ENCODE assay signal across 6 cellular contexts in genomic region chr6:30687659-30688431, GRCh38. TPM values are rescaled to one million over a fixed set of nuclear protein-coding genes. Genes with fewer than 3 reads are reported as not detected.
DNase-seq lines count a peak whose midpoint lies in the region; ATAC-seq lines count a peak whose summit lies in the region.

No MANE protein-coding gene starts in this region.

- H3K4me3 ChIP-seq in duodenal mucosa (ENCODE audit: low read depth in 1 of 2, low read length in 2 of 2), result peak overlapping the region; percentile 85 to 92
- H3K4me3 ChIP-seq in rectal smooth muscle tissue (ENCODE audit: low read length), result peak overlapping the region; percentile 66

- no peak for DNase-seq in activated CD4-positive, alpha-beta T cell treated with anti-CD3 and anti-CD28 coated beads for 36 hours
- DNase-seq in activated CD4-positive, alpha-beta T cell treated with anti-CD3 and anti-CD28 coated beads for 48 hours, result no peak
- DNase-seq in NCI-H146 treated with DMSO at 0.1 percent for 48 hours (lab: John Stamatoyannopoulos, UW; ENCODE audit: unreplicated experiment), result no peak

- peaks cover 42% of the 10 kb centered on the region for H3K4me1 Mint-ChIP-seq in activated CD4-positive, alpha-beta T cell treated with anti-CD3 and anti-CD28 coated beads for 36 hours

- H3K4me1 ChIP-seq in duodenal mucosa (ENCODE audit: control insufficient read depth in 1 of 2, insufficient read depth in 2 of 2, low read length in 2 of 2) (peaks cover 37% of the 10 kb centered on the region in 2 donors), rectal smooth muscle tissue (ENCODE audit: control insufficient read depth, insufficient read depth, low read length) (peaks cover 39% of the 10 kb centered on the region)

- no peaks in the 10 kb centered on the region for H3K27me3 Mint-ChIP-seq in activated CD4-positive, alpha-beta T cell treated with anti-CD3 and anti-CD28 coated beads for 36 hours

- H3K9me3 Mint-ChIP-seq in activated CD4-positive, alpha-beta T cell treated with anti-CD3 and anti-CD28 coated beads for 36 hours (ENCODE audit: low read depth), result no peaks in the 10 kb centered on the region

- no peaks in the 10 kb centered on the region for H3K9me3 ChIP-seq in duodenal mucosa (ENCODE audit: control insufficient read depth in 1 of 2, low read length in 2 of 2)

- CTCF ChIA-PET in activated CD4-positive, alpha-beta T cell treated with anti-CD3 and anti-CD28 coated beads for 36 hours (lab: Charles Lee), result interaction anchor here (0.6 to 3.1 kb wide), 12 partner anchors 7 to 224 kb away, joined by 3 to 16 read pairs (median 4); partner anchors contain the start of gene MDC1

- H3K9ac ChIP-seq in duodenal mucosa (ENCODE audit: low read depth in 1 of 2, low read length in 2 of 2) (peak overlapping the region; percentile 72 to 79), rectal smooth muscle tissue (ENCODE audit: low read length) (peak overlapping the region; percentile 45)

- H3K36me3 ChIP-seq in duodenal mucosa (ENCODE audit: control insufficient read depth in 1 of 2, insufficient read depth in 2 of 2, low read length in 2 of 2) (no peaks in the 10 kb centered on the region), rectal smooth muscle tissue (ENCODE audit: control insufficient read depth, insufficient read depth, low read length) (no peaks in the 10 kb centered on the region)

- no peaks in the 10 kb centered on the region for H3K27me3 ChIP-seq in duodenal mucosa (ENCODE audit: control insufficient read depth in 1 of 2, insufficient read depth in 2 of 2, low read length in 2 of 2)
- no peaks in the 10 kb centered on the region for H3K27me3 ChIP-seq in rectal smooth muscle tissue (ENCODE audit: control insufficient read depth, insufficient read depth, low read length)

- H3K4me3 Mint-ChIP-seq in activated CD4-positive, alpha-beta T cell treated with anti-CD3 and anti-CD28 coated beads for 36 hours, result peak overlapping the region; percentile 100

- H3K27ac Mint-ChIP-seq in activated CD4-positive, alpha-beta T cell treated with anti-CD3 and anti-CD28 coated beads for 36 hours, result peak overlapping the region; percentile 89

- intact Hi-C loops in activated CD4-positive, alpha-beta T cell treated with anti-CD3 and anti-CD28 coated beads for 36 hours (cut with DNase I, micrococcal nuclease), result loop anchor here (1.0 to 10.0 kb wide), 7 partner anchors 33 to 623 kb away; partner anchors contain the start of genes ABCF1 (in 1 of the 2), GTF2H4 (in 1 of the 2), POLR1H (in 1 of the 2) and PPP1R11 (in 1 of the 2)

- no peak for ATAC-seq in activated CD4-positive, alpha-beta T cell treated with anti-CD3 and anti-CD28 coated beads for 36 hours
- no peak for ATAC-seq in HG03442 (IDR thresholded peaks at IDR 0.05; ENCODE audit: unreplicated experiment)

- H3K27ac ChIP-seq in duodenal mucosa (ENCODE audit: low read depth, low read length) (peak overlapping the region; percentile 91), rectal smooth muscle tissue (ENCODE audit: low read depth, low read length) (peak overlapping the region; percentile 99)

- peaks cover 47% of the 10 kb centered on the region for H3K36me3 Mint-ChIP-seq in activated CD4-positive, alpha-beta T cell treated with anti-CD3 and anti-CD28 coated beads for 36 hours (ENCODE audit: low read depth)

- POLR2A ChIA-PET in activated CD4-positive, alpha-beta T cell treated with anti-CD3 and anti-CD28 coated beads for 36 hours (lab: Charles Lee), result interaction anchor here (0.6 to 1.7 kb wide), 9 partner anchors 9 to 1125 kb away, joined by 3 to 11 read pairs (median 3); partner anchors contain the start of genes MDC1 and PRR3

RNA-seq across cellular contexts. Expression of gene PPP1R18, which starts 1.4 kb away (rescaled TPM):
- 100 to 1,000 TPM; 145 to 186 TPM for total RNA-seq in activated CD4-positive, alpha-beta T cell treated with anti-CD3 and anti-CD28 coated beads for 36 hours

RNA-seq across cellular contexts. Expression of gene NRM, which starts 2.9 kb away (rescaled TPM):
- 10 to 100 TPM; 25.8 to 36.4 TPM for total RNA-seq in activated CD4-positive, alpha-beta T cell treated with anti-CD3 and anti-CD28 coated beads for 36 hours

RNA-seq across cellular contexts. Expression of gene DHX16, which starts 15.0 kb away (rescaled TPM):
- 10 to 100 TPM; 34.5 to 36.7 TPM for total RNA-seq in activated CD4-positive, alpha-beta T cell treated with anti-CD3 and anti-CD28 coated beads for 36 hours

RNA-seq across cellular contexts. Expression of gene MDC1, which starts 29.2 kb away (rescaled TPM):
- total RNA-seq in activated CD4-positive, alpha-beta T cell treated with anti-CD3 and anti-CD28 coated beads for 36 hours, result 100 to 1,000 TPM in 1 of 2 experiments, 10 to 100 TPM in 1; 92.0 to 101 TPM

RNA-seq across cellular contexts. Expression of gene TUBB, which starts 32.3 kb away (rescaled TPM):
- total RNA-seq in activated CD4-positive, alpha-beta T cell treated with anti-CD3 and anti-CD28 coated beads for 36 hours, result 1,000 to 10,000 TPM; 1,569 to 1,746 TPM
